In genomic region chr16:28600965-28601364, GRCh38 we compare ENCODE assay signal across 8 cellular contexts. TPM values are rescaled to one million over a fixed set of nuclear protein-coding genes. Genes with fewer than 3 reads are reported as not detected.
"Had no signal": no experiment of that assay in that cellular context is flagged by ENCODE, and none has a peak within 500 bp of the region (broad histone marks: within the 10 kb centered on the region; RNA-seq: fewer than 3 reads in every experiment).

No MANE protein-coding gene starts in this region.

RNA-seq across cellular contexts. Expression of gene SULT1A2, which starts 4.1 kb away (rescaled TPM):
- total RNA-seq: LHCN-M2, RPMI7951, SJCRH30, SK-MEL-5 had no signal

RNA-seq across cellular contexts. Expression of gene SULT1A1, which starts 8.9 kb away (rescaled TPM):
- total RNA-seq: RPMI7951 had no signal

RNA-seq across cellular contexts. Expression of gene NPIPB8, which starts 36.9 kb away (rescaled TPM):
- total RNA-seq: K562, MCF 10A, NCI-H460, Right ventricle myocardium inferior, RPMI7951, SJCRH30, SK-MEL-5 had no signal
